Comparison of ENCODE assay signal across 9 cellular contexts in the genomic region with DNA sequence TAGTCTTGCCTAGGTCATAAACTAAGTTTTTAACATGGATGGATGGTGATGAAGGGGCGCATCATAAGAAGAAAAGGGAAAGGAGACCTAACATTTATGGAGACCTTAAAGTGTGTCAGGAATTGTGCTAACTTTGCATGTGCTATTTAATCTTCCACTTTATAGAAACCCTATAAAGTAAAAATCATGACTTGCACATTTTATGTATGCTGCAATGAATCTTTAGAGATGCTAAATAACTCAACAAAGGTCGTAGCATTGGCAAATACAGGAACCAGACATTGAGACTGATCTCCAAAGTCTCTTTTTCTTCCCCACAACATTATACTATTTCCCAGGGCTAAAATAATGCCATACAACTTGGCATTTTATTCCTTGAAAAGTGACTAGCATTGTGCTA.
"Had no signal": no experiment of that assay in that cellular context is flagged by ENCODE, and none has a peak within 500 bp of the region (broad histone marks: within the 10 kb centered on the region; RNA-seq: fewer than 3 reads in every experiment).

No MANE protein-coding gene starts in this region.

- H3K4me3 ChIP-seq: GM23248, HAP-1 had no signal

- H3K27ac ChIP-seq: GM23248, KMS-11 had no signal

- DNase-seq: GM23248, H7, HFFc6, Karpas-422, KBM-7 had no signal

- H3K4me2 ChIP-seq: KMS-11 had no signal

- H2AFZ ChIP-seq: GM23248 had no signal

- H3K36me3 ChIP-seq: HAP-1 had no signal

- H3K9me3 ChIP-seq: HAP-1 had no signal

- ATAC-seq: HCT116 had no signal

- H3K9ac ChIP-seq: GM23248, KMS-11 had no signal

- FAIRE-seq: HTR-8/SVneo had no signal
